ENCODE assay signal across 9 cellular contexts in the genomic region with DNA sequence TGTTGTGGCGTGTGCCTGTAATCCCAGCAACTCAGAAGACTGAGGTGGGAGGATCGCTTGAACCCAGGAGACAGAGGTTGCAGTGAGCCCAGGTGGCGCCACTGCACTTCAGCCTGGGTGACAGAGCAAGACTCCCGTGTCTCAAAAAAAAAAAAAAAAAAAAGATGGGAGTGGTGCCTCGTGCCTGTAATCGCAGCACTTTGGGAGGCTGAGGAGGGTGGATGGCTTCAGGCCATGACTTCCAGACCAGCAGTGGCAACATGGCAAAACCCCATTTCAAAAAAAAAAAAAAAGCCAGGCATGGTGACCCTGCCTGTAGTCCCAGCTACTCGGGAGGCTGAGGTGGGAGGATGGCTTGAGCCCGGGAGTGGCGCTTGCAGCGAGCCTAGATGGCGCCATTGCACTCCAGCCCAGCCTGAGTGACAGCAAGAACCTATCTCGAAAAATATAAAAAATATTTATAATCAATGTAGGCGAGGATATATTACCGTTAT. TPM values are rescaled to one million over a fixed set of nuclear protein-coding genes. Genes with fewer than 3 reads are reported as not detected.
DNase-seq lines count a peak whose midpoint lies in the region; ATAC-seq and TF ChIP-seq lines count a peak whose summit lies in the region.
"Had no signal": no experiment of that assay in that cellular context is flagged by ENCODE, and none has a peak within 500 bp of the region (broad histone marks: within the 10 kb centered on the region; RNA-seq: fewer than 3 reads in every experiment).

No MANE protein-coding gene starts in this region.

- H3K27ac ChIP-seq in DND-41 (ENCODE audit: low read length) (no peak overlapping the region), epithelial cell of prostate (peak overlapping the region; percentile 9)

- H3K27me3 ChIP-seq in DND-41 (ENCODE audit: insufficient read depth, low read length, poor library complexity) = no peaks in the 10 kb centered on the region
- H3K27me3 ChIP-seq in HAP-1 (ENCODE audit: low read depth) = no peaks in the 10 kb centered on the region

- POLR2A ChIA-PET in activated CD4-positive, alpha-beta memory T cell treated with anti-CD3 and anti-CD28 coated beads for 36 hours (lab: Charles Lee) = no interaction called here

- peaks cover 6% of the 10 kb centered on the region for H3K36me3 Mint-ChIP-seq in activated CD4-positive, alpha-beta memory T cell treated with anti-CD3 and anti-CD28 coated beads for 36 hours
- H3K36me3 Mint-ChIP-seq: activated naive CD8-positive, alpha-beta T cell had no signal

- no peaks in the 10 kb centered on the region for H3K9me3 Mint-ChIP-seq in activated CD4-positive, alpha-beta memory T cell treated with anti-CD3 and anti-CD28 coated beads for 36 hours

- peak overlapping the region; percentile 61 for H3K4me2 ChIP-seq in DND-41 (ENCODE audit: insufficient read depth, low read length)

- H3K27me3 Mint-ChIP-seq in activated CD4-positive, alpha-beta memory T cell treated with anti-CD3 and anti-CD28 coated beads for 36 hours = no peaks in the 10 kb centered on the region
- H3K27me3 Mint-ChIP-seq: activated naive CD8-positive, alpha-beta T cell had no signal

- no peaks in the 10 kb centered on the region for H4K20me1 ChIP-seq in DND-41 (ENCODE audit: insufficient read depth, low read length)

- 0 out of 2 replicates have a peak overlapping the region, but pooled peaks have one; percentile 16 for H3K9ac ChIP-seq in DND-41 (ENCODE audit: low read depth, low read length)

- TF ChIP-seq CTCF in DND-41 (IDR thresholded peaks at IDR 0.05; ENCODE audit: borderline replicate concordance, extremely low read depth, low read length, poor library complexity, severe bottlenecking) = peak; percentile 58

- H3K79me2 ChIP-seq in DND-41 (ENCODE audit: insufficient read depth, low read length) = no peaks in the 10 kb centered on the region

- no peak overlapping the region for H3K27ac Mint-ChIP-seq in activated CD4-positive, alpha-beta memory T cell treated with anti-CD3 and anti-CD28 coated beads for 36 hours

- H2AFZ ChIP-seq in DND-41 (ENCODE audit: low read depth, low read length) = peak overlapping the region; percentile 13; the same call in 1 of the 2 replicates

- H3K4me3 Mint-ChIP-seq in activated CD4-positive, alpha-beta memory T cell treated with anti-CD3 and anti-CD28 coated beads for 36 hours = no peak overlapping the region

- CTCF ChIA-PET in activated CD4-positive, alpha-beta memory T cell treated with anti-CD3 and anti-CD28 coated beads for 36 hours (lab: Charles Lee) = interaction anchor here (0.6 to 1.5 kb wide), 6 partner anchors 26 to 161 kb away, joined by 3 to 8 read pairs (median 4); partner anchors contain the start of gene ZFX

- ATAC-seq in DND-41 (ENCODE audit: insufficient read depth, low read depth) = peak; percentile 80

- H3K4me3 ChIP-seq in DND-41 (ENCODE audit: low read depth in 1 of 2, low read length in 2 of 2) = peak overlapping the region in 1 of 2 experiments; percentile 47; a peak in 2 of 4 replicates
- no peak overlapping the region for H3K4me3 ChIP-seq in HAP-1

- DNase-seq in DND-41 = peak; percentile 68
- DNase-seq in HAP-1 (ENCODE audit: low spot score in 2 of 2) = peak; percentile 59 to 87
- DNase-seq in NCI-H446 (lab: John Stamatoyannopoulos, UW) = peak; percentile 15 to 60
- DNase-seq in activated CD4-positive, alpha-beta memory T cell treated with anti-CD3 and anti-CD28 coated beads for 36 hours = peak; percentile 70
- peak; percentile 5 for DNase-seq in epithelial cell of prostate (ENCODE audit: low read depth, low spot score)
- DNase-seq in nucleus accumbens (lab: John Stamatoyannopoulos, UW) = peak in 29 of 56 donors; percentile 0 to 38 (median 2)
- DNase-seq in ureter (ENCODE audit: low spot score) = peak; percentile 54
- DNase-seq in inferior parietal cortex (ENCODE audit: extremely low spot score) = no peak

- peaks cover 16% of the 10 kb centered on the region for H3K4me1 Mint-ChIP-seq in activated CD4-positive, alpha-beta memory T cell treated with anti-CD3 and anti-CD28 coated beads for 36 hours (ENCODE audit: low read depth)

- in situ Hi-C loops in HAP-1 (cut with MboI; ENCODE audit: low sequenced_read_pairs) = loop anchor here (10.0 kb wide), 1 partner anchor 63 kb away; the partner anchor contains the start of gene ZFX

- H3K36me3 ChIP-seq in DND-41 (ENCODE audit: insufficient read depth, low read length) (peaks cover 6% of the 10 kb centered on the region; the same call in 1 of the 2 replicates), HAP-1 (replicated peaks) (peaks cover 19% of the 10 kb centered on the region)

- intact Hi-C loops in activated CD4-positive, alpha-beta memory T cell treated with anti-CD3 and anti-CD28 coated beads for 36 hours (cut with micrococcal nuclease) = loop anchor here (1.0 to 2.0 kb wide), 3 partner anchors 17 to 161 kb away; partner anchors contain the start of gene EIF2S3

- H3K4me1 ChIP-seq in DND-41 (ENCODE audit: insufficient read depth, low read length) = peaks cover 12% of the 10 kb centered on the region; the same call in 1 of the 2 replicates
- H3K4me1 ChIP-seq in HAP-1 = peaks cover 7% of the 10 kb centered on the region

- H3K9me3 ChIP-seq in DND-41 (ENCODE audit: insufficient read depth, low read length, severe bottlenecking) (no peaks in the 10 kb centered on the region), HAP-1 (no peaks in the 10 kb centered on the region)

RNA-seq across cellular contexts. Expression of gene EIF2S3, which starts 27.0 kb away (rescaled TPM):
- 100 to 1,000 TPM; 282 to 295 TPM for total RNA-seq in activated CD4-positive, alpha-beta memory T cell treated with anti-CD3 and anti-CD28 coated beads for 36 hours
- 215 TPM for total RNA-seq in ureter

RNA-seq across cellular contexts. Expression of gene KLHL15, which starts 54.7 kb away (rescaled TPM):
- 1 to 10 TPM; 9.3 to 9.7 TPM for total RNA-seq in activated CD4-positive, alpha-beta memory T cell treated with anti-CD3 and anti-CD28 coated beads for 36 hours
- total RNA-seq in ureter = 7.8 TPM
